14 cellular contexts compared by ENCODE assay signal in genomic region chr22:41240377-41241132, GRCh38. TPM values are rescaled to one million over a fixed set of nuclear protein-coding genes. Genes with fewer than 3 reads are reported as not detected.
DNase-seq lines count a peak whose midpoint lies in the region; ATAC-seq and TF ChIP-seq lines count a peak whose summit lies in the region.
"Had no signal": no experiment of that assay in that cellular context is flagged by ENCODE, and none has a peak within 500 bp of the region (broad histone marks: within the 10 kb centered on the region; RNA-seq: fewer than 3 reads in every experiment).

Gene CHADL (minus strand): TSS chr22:41240931. CDS start chr22:41240881, 50 bp downstream.

- peaks cover 0 to 25% of the 10 kb centered on the region in 2 donors for H3K4me1 ChIP-seq in right atrium auricular region

- DNase-seq in Right ventricle myocardium superior (no peak), right atrium auricular region (ENCODE audit: low spot score) (no peak), middle frontal gyrus (ENCODE audit: extremely low spot score, low spot score) (peak; percentile 79), SHP77 (lab: John Stamatoyannopoulos, UW) (no peak), SW 1271 (lab: John Stamatoyannopoulos, UW) (no peak), NCI-H2171 treated with DMSO at 0.1 percent for 48 hours (lab: John Stamatoyannopoulos, UW) (no peak)
- DNase-seq: activated CD4-positive, alpha-beta T cell treated with anti-CD3 and anti-CD28 coated beads, Interleukin-2, amount 50 U/mL, for 1 hour; NCI-H1930; SIG-M5; stimulated activated CD4-positive, alpha-beta T cell treated with anti-CD3 and anti-CD28 coated beads, Interleukin-4, amount 100 ng/mL, for 1 hour; stomach had no signal

- H3K4me3 ChIP-seq in right atrium auricular region, result no peak within 1 kb of the TSS
- H3K4me3 ChIP-seq: BLaER1 treated with 17β-estradiol and CSF1 and Interleukin-3, amounts not matched to agents 10 nM and 100 nM; stomach had no signal

- intact Hi-C loops in Right ventricle myocardium superior (cut with DNase I), result no loop called here

- TF ChIP-seq CTCF in right atrium auricular region (IDR thresholded peaks at IDR 0.05), result no peak

- H3K9me3 ChIP-seq in right atrium auricular region, result no peaks in the 10 kb centered on the region
- H3K9me3 ChIP-seq: BLaER1 treated with 17β-estradiol and CSF1 and Interleukin-3, amounts not matched to agents 10 nM and 100 nM; stomach had no signal

- ATAC-seq in Right ventricle myocardium superior (ENCODE audit: poor library complexity) (no peak), HG02973 (IDR thresholded peaks at IDR 0.05; ENCODE audit: unreplicated experiment) (no peak)

- H3K27ac ChIP-seq in right atrium auricular region, result no peak within 1 kb of the TSS
- peak within 1 kb of the TSS; percentile 99 for H3K27ac ChIP-seq in cingulate gyrus (ENCODE audit: low read depth, low read length)
- H3K27ac ChIP-seq: BLaER1 treated with 17β-estradiol and CSF1 and Interleukin-3, amounts not matched to agents 10 nM and 100 nM had no signal

- H3K36me3 ChIP-seq in right atrium auricular region, result no peaks in the 10 kb centered on the region

- no peaks in the 10 kb centered on the region for H3K27me3 ChIP-seq in right atrium auricular region
- H3K27me3 ChIP-seq: BLaER1 treated with 17β-estradiol and CSF1 and Interleukin-3, amounts not matched to agents 10 nM and 100 nM; stomach had no signal

RNA-seq across cellular contexts. Expression of gene CHADL, which starts in this region (rescaled TPM):
- total RNA-seq in Right ventricle myocardium superior, result 22.6 TPM
- 10 to 100 TPM in 1 of 2 donors, 1 to 10 TPM in 1; 8.3 to 16.1 TPM for total RNA-seq in right atrium auricular region
